In genomic region chr16:89476379-89476778, GRCh38 we compare ENCODE assay signal across 9 cellular contexts. TPM values are rescaled to one million over a fixed set of nuclear protein-coding genes. Genes with fewer than 3 reads are reported as not detected.
A peak's percentile ranks its signal among the peaks of the same experiment; 100 is the strongest.
DNase-seq lines count a peak whose midpoint lies in the region; ATAC-seq and TF ChIP-seq lines count a peak whose summit lies in the region.
"Had no signal": no experiment of that assay in that cellular context is flagged by ENCODE, and none has a peak within 500 bp of the region (broad histone marks: within the 10 kb centered on the region; RNA-seq: fewer than 3 reads in every experiment).

No MANE protein-coding gene starts in this region.

- POLR2A ChIA-PET in HCT116 (lab: Charles Lee), result no interaction called here
- POLR2A ChIA-PET in activated CD8-positive, alpha-beta T cell treated with anti-CD3 and anti-CD28 coated beads, Interleukin-2, amount 10 ng/mL, durations not matched to agents 7 days and 5 days (lab: Charles Lee), result interaction anchor here (1.1 kb wide), 1 partner anchor 15 kb away, joined by 4 read pairs; no protein-coding TSS in a partner anchor

- no peaks in the 10 kb centered on the region for H3K27me3 Mint-ChIP-seq in activated CD8-positive, alpha-beta T cell treated with anti-CD3 and anti-CD28 coated beads, Interleukin-2, amount 10 ng/mL, durations not matched to agents 7 days and 5 days (ENCODE audit: low read depth)
- H3K27me3 Mint-ChIP-seq in natural killer cell (ENCODE audit: low read depth in 2 of 2), result no peaks in the 10 kb centered on the region

- H3K27ac Mint-ChIP-seq in activated CD8-positive, alpha-beta T cell treated with anti-CD3 and anti-CD28 coated beads, Interleukin-2, amount 10 ng/mL, durations not matched to agents 7 days and 5 days, result peak overlapping the region; percentile 8
- peak overlapping the region; percentile 6 to 52 for H3K27ac Mint-ChIP-seq in natural killer cell

- H3K4me3 ChIP-seq in HCT116 (replicated peaks in 1 of 2; ENCODE audit: low read depth in 1 of 2, low read length in 2 of 2) (no peak overlapping the region), vagina (no peak overlapping the region)
- H3K4me3 ChIP-seq: cardiac muscle cell had no signal

- no peaks in the 10 kb centered on the region for H3K9me3 ChIP-seq in HCT116 (ENCODE audit: control insufficient read depth in 1 of 2, insufficient read depth in 1 of 2, low read depth in 1 of 2, low read length in 2 of 2)
- no peaks in the 10 kb centered on the region for H3K9me3 ChIP-seq in vagina

- peak overlapping the region; percentile 35 for H3K4me2 ChIP-seq in HCT116 (ENCODE audit: low read length)

- TF ChIP-seq POLR2A in HCT116 (IDR thresholded peaks at IDR 0.05; ENCODE audit: borderline replicate concordance, extremely low read depth, insufficient read depth, insufficient read length) (no peak), vagina (IDR thresholded peaks at IDR 0.05) (no peak)

- peaks cover 100% of the 10 kb centered on the region for H3K79me2 ChIP-seq in HCT116 (ENCODE audit: insufficient read depth, low read length)

- DNase-seq in HCT116 (ENCODE audit: low read depth, low spot score) (no peak), natural killer cell (no peak), vagina (ENCODE audit: extremely low spot score in 2 of 2) (no peak), SKM-1 (lab: John Stamatoyannopoulos, UW; ENCODE audit: unreplicated experiment) (no peak)
- DNase-seq in activated CD8-positive, alpha-beta T cell treated with anti-CD3 and anti-CD28 coated beads, Interleukin-2, amount 10 ng/mL, durations not matched to agents 7 days and 5 days, result no peak

- no peaks in the 10 kb centered on the region for H3K36me3 ChIP-seq in HCT116 (ENCODE audit: control insufficient read depth in 1 of 2, insufficient read depth in 2 of 2, low read length in 2 of 2)
- no peaks in the 10 kb centered on the region for H3K36me3 ChIP-seq in vagina
- H3K36me3 ChIP-seq: cardiac muscle cell had no signal

- H3K9me2 ChIP-seq in HCT116 (ENCODE audit: insufficient read depth), result no peaks in the 10 kb centered on the region

- H3K4me1 Mint-ChIP-seq in activated CD8-positive, alpha-beta T cell treated with anti-CD3 and anti-CD28 coated beads, Interleukin-2, amount 10 ng/mL, durations not matched to agents 7 days and 5 days (ENCODE audit: low read depth), result peaks cover 89% of the 10 kb centered on the region
- H3K4me1 Mint-ChIP-seq in natural killer cell, result peaks cover 87% of the 10 kb centered on the region in 2 donors

- H3K4me1 ChIP-seq in HCT116 (ENCODE audit: control insufficient read depth in 1 of 2, insufficient read depth in 2 of 2, low read length in 2 of 2), result peaks cover 57 to 87% of the 10 kb centered on the region in 2 experiments
- H3K4me1 ChIP-seq in vagina, result peaks cover 100% of the 10 kb centered on the region

- H3K4me3 Mint-ChIP-seq in activated CD8-positive, alpha-beta T cell treated with anti-CD3 and anti-CD28 coated beads, Interleukin-2, amount 10 ng/mL, durations not matched to agents 7 days and 5 days, result no peak overlapping the region
- peak overlapping the region; percentile 67 for H3K4me3 Mint-ChIP-seq in natural killer cell

- TF ChIP-seq RAD21 in HCT116 (IDR thresholded peaks at IDR 0.05; ENCODE audit: low read depth), result no peak

- H3K9ac ChIP-seq in HCT116 (ENCODE audit: low read length), result peak overlapping the region; percentile 12; the same call in 1 of the 2 replicates

- CTCF ChIA-PET in HCT116 (lab: Charles Lee), result no interaction called here
- CTCF ChIA-PET in activated CD8-positive, alpha-beta T cell treated with anti-CD3 and anti-CD28 coated beads, Interleukin-2, amount 10 ng/mL, durations not matched to agents 7 days and 5 days (lab: Charles Lee), result interaction anchor here (0.6 to 0.7 kb wide), 2 partner anchors 42 to 81 kb away, joined by 3 read pairs; no protein-coding TSS in a partner anchor

- H3K27me3 ChIP-seq in HCT116 (ENCODE audit: insufficient read depth, low read length) (no peaks in the 10 kb centered on the region), vagina (no peaks in the 10 kb centered on the region)
- H3K27me3 ChIP-seq: cardiac muscle cell had no signal

- RAD21 ChIA-PET in HCT116 (lab: Charles Lee; ENCODE audit: low non-redundant PET in 1 of 2, low total read pairs in 2 of 2, uncharacterized antibody in 2 of 2, unreplicated experiment in 2 of 2), result no interaction called here

- H2AFZ ChIP-seq in HCT116 (ENCODE audit: low read depth, low read length, poor library complexity, severe bottlenecking), result no peak overlapping the region

- BruUV-seq in HCT116 (replicated peaks; lab: Mats Ljungman, UMichigan), result no TSS peak

- peaks cover 3% of the 10 kb centered on the region for H3K9me3 Mint-ChIP-seq in activated CD8-positive, alpha-beta T cell treated with anti-CD3 and anti-CD28 coated beads, Interleukin-2, amount 10 ng/mL, durations not matched to agents 7 days and 5 days (ENCODE audit: insufficient read depth)
- H3K9me3 Mint-ChIP-seq in natural killer cell, result no peaks in the 10 kb centered on the region

- H3K36me3 Mint-ChIP-seq in activated CD8-positive, alpha-beta T cell treated with anti-CD3 and anti-CD28 coated beads, Interleukin-2, amount 10 ng/mL, durations not matched to agents 7 days and 5 days (ENCODE audit: low read depth), result peaks cover 36% of the 10 kb centered on the region
- no peaks in the 10 kb centered on the region for H3K36me3 Mint-ChIP-seq in natural killer cell

- H3K27ac ChIP-seq in HCT116 (ENCODE audit: low read depth, low read length) (0 out of 2 replicates have a peak overlapping the region, but pooled peaks have one; percentile 13), vagina (no peak overlapping the region)
- H3K27ac ChIP-seq: cardiac muscle cell had no signal

- no peak for TF ChIP-seq CTCF in HCT116 (IDR thresholded peaks at IDR 0.05 in 2 of 3, conservative IDR thresholded peaks at IDR 0.05 in 1 of 3; ENCODE audit: borderline replicate concordance in 1 of 3, insufficient read depth in 1 of 3, low read depth in 2 of 3, low read length in 2 of 3)
- TF ChIP-seq CTCF in natural killer cell (IDR thresholded peaks at IDR 0.05), result no peak
- TF ChIP-seq CTCF in vagina (IDR thresholded peaks at IDR 0.05), result no peak

- ATAC-seq in GM18498 (IDR thresholded peaks at IDR 0.05; ENCODE audit: unreplicated experiment), result peak; percentile 30
- ATAC-seq in HCT116, result peak; percentile 36; the same call in 1 of the 2 replicates
- peak; percentile 13 for ATAC-seq in activated CD8-positive, alpha-beta T cell treated with anti-CD3 and anti-CD28 coated beads, Interleukin-2, amount 10 ng/mL, durations not matched to agents 7 days and 5 days
- no peak for ATAC-seq in natural killer cell
- no peak for ATAC-seq in SK-N-SH treated with all-trans-retinoic acid at 6 μM for 48 hours
- no peak for ATAC-seq in GM18873 (IDR thresholded peaks at IDR 0.05; ENCODE audit: low FRiP score, unreplicated experiment)

- H4K20me1 ChIP-seq in HCT116 (ENCODE audit: insufficient read depth), result peaks cover 79% of the 10 kb centered on the region; the same call in 1 of the 2 replicates

- intact Hi-C loops in HCT116 (cut with micrococcal nuclease), result no loop called here
- intact Hi-C loops in natural killer cell (cut with micrococcal nuclease), result loop anchor here (1.0 kb wide), 1 partner anchor 9 kb away; no protein-coding TSS in a partner anchor
- intact Hi-C loops in vagina (cut with DNase I), result no loop called here

TF ChIP-seq in HCT116, 20 proteins besides CTCF, POLR2A, EP300 and RAD21:
- TF ChIP-seq EGR1 (IDR thresholded peaks at IDR 0.05; ENCODE audit: low read depth) (peak; percentile 24; the same call in 1 of the 2 replicates), ATF3 (IDR thresholded peaks at IDR 0.05) (no peak), JUND (IDR thresholded peaks at IDR 0.05) (no peak)

TF ChIP-seq in SK-N-SH treated with all-trans-retinoic acid at 6 μM for 48 hours, 23 proteins besides CTCF, POLR2A, EP300 and RAD21:
- TF ChIP-seq ZNF565 (CRISPR knock-in tag; conservative IDR thresholded peaks at IDR 0.05; ENCODE audit: low read depth) (no peak), RARB (CRISPR knock-in tag; IDR thresholded peaks at IDR 0.05) (no peak), BACH2 (CRISPR knock-in tag; IDR thresholded peaks at IDR 0.05; ENCODE audit: borderline replicate concordance) (no peak)

RNA-seq across cellular contexts. Expression of gene ANKRD11, which starts 14.0 kb away (rescaled TPM):
- total RNA-seq in HCT116 (2021; ENCODE audit: unreplicated experiment) (266 TPM), natural killer cell (100 to 1,000 TPM; 230 to 299 (median 287) TPM), vagina (135 TPM)
- polyA plus RNA-seq in HCT116 (2012), result 192 and 225 TPM in 2 replicates
- total RNA-seq in activated CD8-positive, alpha-beta T cell treated with anti-CD3 and anti-CD28 coated beads, Interleukin-2, amount 10 ng/mL, durations not matched to agents 7 days and 5 days, result 100 to 1,000 TPM; 157 to 175 TPM

RNA-seq across cellular contexts. Expression of gene SPG7, which starts 31.8 kb away (rescaled TPM):
- total RNA-seq in HCT116 (2021; ENCODE audit: unreplicated experiment) (116 TPM), natural killer cell (100 to 1,000 TPM; 142 to 195 (median 180) TPM), vagina (119 TPM)
- 79.4 and 81.2 TPM in 2 replicates for polyA plus RNA-seq in HCT116 (2012)
- total RNA-seq in activated CD8-positive, alpha-beta T cell treated with anti-CD3 and anti-CD28 coated beads, Interleukin-2, amount 10 ng/mL, durations not matched to agents 7 days and 5 days, result 10 to 100 TPM; 94.7 to 98.4 TPM

Comparison
In these comparisons a context has a peak if more than half of its experiments do, and no peak if none do; other contexts are left out.
1. ATAC-seq: peak in GM18498 (single experiment), HCT116 (single experiment) and activated CD8-positive, alpha-beta T cell treated with anti-CD3 and anti-CD28 coated beads, Interleukin-2, amount 10 ng/mL, durations not matched to agents 7 days and 5 days (single experiment); none in natural killer cell (0 of 3), SK-N-SH treated with all-trans-retinoic acid at 6 μM for 48 hours (single experiment) and GM18873 (single experiment).